14 cellular contexts compared by ENCODE assay signal in the genomic region with DNA sequence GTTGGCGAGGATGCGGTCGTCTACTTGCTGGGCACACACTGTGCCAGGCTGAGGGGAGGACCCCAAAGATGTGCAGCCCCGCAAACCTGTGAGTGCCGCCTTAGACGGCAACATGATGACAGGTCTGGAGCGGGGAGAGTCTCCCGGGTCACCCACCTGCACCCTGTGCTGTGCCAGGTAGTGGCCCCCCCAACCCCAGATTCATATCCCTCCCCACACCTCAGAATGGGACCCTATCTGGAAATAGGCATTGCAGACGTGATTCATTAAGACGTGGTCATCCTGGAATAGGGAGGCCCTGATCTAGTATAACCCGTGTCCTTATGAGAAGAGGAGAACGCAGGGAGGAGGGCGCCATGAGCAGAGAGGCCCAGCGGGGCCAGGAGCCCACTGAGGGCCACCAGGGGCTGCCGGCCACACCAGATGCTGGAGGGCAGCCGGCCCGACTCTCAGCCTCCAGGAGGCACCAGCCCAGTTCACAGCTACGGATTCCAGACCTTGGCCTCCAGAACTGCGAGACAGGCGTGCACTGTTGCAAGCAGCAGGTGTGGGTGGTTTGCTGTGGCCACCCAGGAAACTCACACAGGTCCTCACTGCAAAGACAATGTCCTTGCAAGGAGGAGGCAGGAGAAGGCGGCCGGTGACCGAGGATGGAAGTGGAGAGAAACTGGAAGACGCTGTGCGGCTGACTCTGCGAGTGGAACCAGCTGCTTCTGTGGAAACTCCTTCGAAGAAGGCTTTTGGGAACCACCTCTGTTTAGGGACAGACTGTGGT.
"Had no signal": no experiment of that assay in that cellular context is flagged by ENCODE, and none has a peak within 500 bp of the region (broad histone marks: within the 10 kb centered on the region; RNA-seq: fewer than 3 reads in every experiment).

No MANE protein-coding gene starts in this region.

- DNase-seq: activated CD4-positive, alpha-beta T cell treated with anti-CD3 and anti-CD28 coated beads for 4 hours; activated naive CD4-positive, alpha-beta T cell treated with anti-CD3 and anti-CD28 coated beads for 36 hours; effector CD4-positive, alpha-beta T cell; foreskin melanocyte; stimulated activated CD4-positive, alpha-beta T cell treated with anti-CD3 and anti-CD28 coated beads, Interleukin-12 subunit alpha, Interleukin-12 subunit beta, amount 100 ng/mL, for 4 hours; stimulated activated naive CD4-positive, alpha-beta T cell had no signal

- H3K4me3 Mint-ChIP-seq: activated naive CD4-positive, alpha-beta T cell treated with anti-CD3 and anti-CD28 coated beads for 36 hours; T-helper 1 cell treated with Interleukin-12 subunit alpha and Interleukin-12 subunit beta and Interleukin-4 antibody, amounts not matched to agents 30 μg/mL and 1 μg/mL, for 36 hours had no signal

- H3K4me3 ChIP-seq: cardiac muscle cell, suprapubic skin, upper lobe of left lung had no signal

- FAIRE-seq: colon, endothelial cell of umbilical vein had no signal

- H3K9me3 Mint-ChIP-seq: activated naive CD4-positive, alpha-beta T cell treated with anti-CD3 and anti-CD28 coated beads for 36 hours; naive thymus-derived CD4-positive, alpha-beta T cell; T-helper 1 cell treated with Interleukin-12 subunit alpha and Interleukin-12 subunit beta and Interleukin-4 antibody, amounts not matched to agents 30 μg/mL and 1 μg/mL, for 36 hours had no signal

- H3K36me3 ChIP-seq: cardiac muscle cell, neutrophil, suprapubic skin, upper lobe of left lung had no signal

- H3K9me3 ChIP-seq: neutrophil, suprapubic skin, upper lobe of left lung had no signal

- H3K27ac Mint-ChIP-seq: activated naive CD4-positive, alpha-beta T cell treated with anti-CD3 and anti-CD28 coated beads for 36 hours; naive thymus-derived CD4-positive, alpha-beta T cell; T-helper 1 cell treated with Interleukin-12 subunit alpha and Interleukin-12 subunit beta and Interleukin-4 antibody, amounts not matched to agents 30 μg/mL and 1 μg/mL, for 36 hours had no signal

- H3K36me3 Mint-ChIP-seq: naive thymus-derived CD4-positive, alpha-beta T cell had no signal

- ATAC-seq: naive thymus-derived CD4-positive, alpha-beta T cell had no signal

- H3K27ac ChIP-seq: cardiac muscle cell, neutrophil, suprapubic skin, upper lobe of left lung had no signal
